Comparison of ENCODE assay signal across 8 cellular contexts in the genomic region with DNA sequence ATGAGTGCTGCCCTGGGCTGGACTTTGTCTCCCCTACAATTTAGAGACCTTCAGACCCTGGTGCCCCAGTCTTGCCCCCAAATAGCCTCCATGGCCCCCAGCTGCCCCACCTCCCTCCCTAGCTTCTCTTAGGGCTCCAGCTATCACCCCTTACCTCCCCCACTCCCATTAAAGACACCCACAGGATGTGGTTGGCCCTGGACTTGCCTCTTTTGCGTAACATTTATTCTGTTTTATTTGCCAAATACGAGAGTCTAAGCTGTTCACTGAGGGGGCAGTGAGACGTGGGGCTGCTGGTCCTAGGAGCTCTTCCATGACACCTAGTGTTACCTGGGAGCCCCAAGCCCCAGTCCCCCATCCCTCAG. TPM values are rescaled to one million over a fixed set of nuclear protein-coding genes. Genes with fewer than 3 reads are reported as not detected.
A peak's percentile ranks its signal among the peaks of the same experiment; 100 is the strongest.
DNase-seq lines count a peak whose midpoint lies in the region; ATAC-seq, FAIRE-seq and TF ChIP-seq lines count a peak whose summit lies in the region.

No MANE protein-coding gene starts in this region.

- H3K4me1 Mint-ChIP-seq in endodermal cell: peaks cover 20% of the 10 kb centered on the region

- no peak for ATAC-seq in K562

- no peak for TF ChIP-seq EP300 in K562 (IDR thresholded peaks at IDR 0.05; ENCODE audit: low read length)

- H3K4me1 ChIP-seq in K562 (replicated peaks in 1 of 2; ENCODE audit: control insufficient read depth in 2 of 2, insufficient read depth in 2 of 2, low read length in 2 of 2) (peaks cover 52 to 78% of the 10 kb centered on the region in 2 experiments), muscle layer of duodenum (ENCODE audit: control insufficient read depth in 1 of 2, insufficient read depth in 2 of 2, low read length in 2 of 2) (peaks cover 28 to 57% of the 10 kb centered on the region in 2 donors), endodermal cell (ENCODE audit: control insufficient read depth, insufficient read depth, low read length) (peaks cover 16% of the 10 kb centered on the region)

- intact Hi-C loops in K562 (cut with micrococcal nuclease): loop anchor here (10.0 kb wide), 1 partner anchor 76 kb away; a partner anchor contains a TSS

- peaks cover 22% of the 10 kb centered on the region for H3K36me3 Mint-ChIP-seq in endodermal cell (ENCODE audit: low read depth)

- POLR2A ChIA-PET in K562 (lab: Yijun Ruan, JAX): interaction anchor here (0.7 to 7.6 kb wide), 19 partner anchors 6 to 286 kb away, joined by 3 to 118 read pairs (median 4); a partner anchor contains a TSS

- no peak overlapping the region for H2AFZ ChIP-seq in K562 (ENCODE audit: low read depth, low read length)

- peaks cover 84% of the 10 kb centered on the region for H3K36me3 ChIP-seq in K562 (ENCODE audit: control insufficient read depth, insufficient read depth, low read length)
- H3K36me3 ChIP-seq in muscle layer of duodenum (ENCODE audit: control insufficient read depth in 1 of 2, insufficient read depth in 2 of 2, low read length in 2 of 2): peaks cover 40 to 44% of the 10 kb centered on the region in 2 donors
- H3K36me3 ChIP-seq in endodermal cell (ENCODE audit: control insufficient read depth, insufficient read depth, low read length): peaks cover 25% of the 10 kb centered on the region

- WGBS in K562 (ENCODE audit: insufficient coverage, low coverage, missing lambda C conversion rate): 13% methylated on average over 3 of the region's 3 CpGs
- 93 to 96% methylated on average over 3 of the region's 3 CpGs for WGBS in endodermal cell (ENCODE audit: insufficient coverage in 1 of 2, insufficient read length in 1 of 2), 2 experiments

- BruUV-seq in K562 (replicated peaks; lab: Mats Ljungman, UMichigan): no TSS peak

- 0 out of 6 replicates have a peak, but pooled peaks of 1 of the 3 experiments have one; percentile 7 for TF ChIP-seq CTCF in K562 (IDR thresholded peaks at IDR 0.05 in 2 of 3, conservative IDR thresholded peaks at IDR 0.05 in 1 of 3; ENCODE audit: insufficient read depth in 2 of 3, low read depth in 1 of 3, low read length in 3 of 3)
- TF ChIP-seq CTCF in endodermal cell (conservative IDR thresholded peaks at IDR 0.05): no peak

- H3K27ac ChIP-seq in K562 (ENCODE audit: extremely low read depth, low read depth, low read length) (peak overlapping the region; percentile 94), muscle layer of duodenum (ENCODE audit: low read length) (peak overlapping the region; percentile 99), endodermal cell (ENCODE audit: low read depth, low read length) (no peak overlapping the region)

- H3K27me3 ChIP-seq in K562 (ENCODE audit: control insufficient read depth in 2 of 2, insufficient read depth in 2 of 2, low read length in 2 of 2) (no peaks in the 10 kb centered on the region), muscle layer of duodenum (ENCODE audit: low read depth, low read length) (no peaks in the 10 kb centered on the region), endodermal cell (ENCODE audit: control insufficient read depth, insufficient read depth, low read length, poor library complexity, severe bottlenecking) (peaks cover 2% of the 10 kb centered on the region)

- peaks cover 59% of the 10 kb centered on the region for H3K79me2 ChIP-seq in K562 (ENCODE audit: control insufficient read depth, insufficient read depth, low read length)

- no peak for FAIRE-seq in K562 (lab: Jason Lieb, UNC)

- peaks cover 7% of the 10 kb centered on the region for H3K9me1 ChIP-seq in K562 (ENCODE audit: control insufficient read depth, insufficient read depth, low read length)

- TF ChIP-seq POLR2A in K562 (conservative IDR thresholded peaks at IDR 0.05): no peak

- no peak overlapping the region for H3K4me3 Mint-ChIP-seq in endodermal cell

- peaks cover 2% of the 10 kb centered on the region for H3K27me3 Mint-ChIP-seq in endodermal cell (ENCODE audit: insufficient read depth)

- in situ Hi-C loops in K562 (cut with MboI): no loop called here

- CTCF ChIA-PET in K562 (lab: Yijun Ruan, JAX; ENCODE audit: low intra/inter-chr PET ratio): no interaction called here

- H3K4me3 ChIP-seq in K562: peak overlapping the region; percentile 35
- H3K4me3 ChIP-seq in muscle layer of duodenum (ENCODE audit: low read depth in 1 of 2, low read length in 2 of 2): peak overlapping the region; percentile 74 to 98
- H3K4me3 ChIP-seq in endodermal cell (ENCODE audit: low read length): no peak overlapping the region

- H4K20me1 ChIP-seq in K562 (replicated peaks; ENCODE audit: control insufficient read depth, insufficient read depth, low read length): peaks cover 43% of the 10 kb centered on the region

- no peaks in the 10 kb centered on the region for H3K9me3 ChIP-seq in K562 (replicated peaks; ENCODE audit: control insufficient read depth, insufficient read depth, low read depth, low read length)
- H3K9me3 ChIP-seq in muscle layer of duodenum (ENCODE audit: control insufficient read depth in 1 of 2, low read length in 2 of 2): no peaks in the 10 kb centered on the region
- no peaks in the 10 kb centered on the region for H3K9me3 ChIP-seq in endodermal cell (ENCODE audit: control insufficient read depth, low read length)

- H3K9me3 Mint-ChIP-seq in endodermal cell: no peaks in the 10 kb centered on the region

- DNase-seq in Daoy (ENCODE audit: low read depth) (peak; percentile 72), NOMO-1 treated with dmso at 0.1 percent for 144 hours (lab: John Stamatoyannopoulos, UW; ENCODE audit: unreplicated experiment) (peak; percentile 48), K562 (ENCODE audit: extremely low read depth in 1 of 4, low spot score in 3 of 4) (no peak), endodermal cell (no peak), NCI-H2081 treated with DMSO at 0.1 percent for 48 hours (lab: John Stamatoyannopoulos, UW) (no peak), hepatic stellate cell (ENCODE audit: low spot score) (no peak), HuH-7 (ENCODE audit: low spot score) (no peak)

- peak overlapping the region; percentile 86 to 98 for H3K9ac ChIP-seq in K562 (ENCODE audit: insufficient read depth in 1 of 2, low read depth in 2 of 2, low read length in 2 of 2)
- H3K9ac ChIP-seq in endodermal cell (ENCODE audit: extremely low read depth, low read length, poor library complexity, severe bottlenecking): no peak overlapping the region

- peak overlapping the region; percentile 96 for H3K4me2 ChIP-seq in K562 (ENCODE audit: insufficient read depth, low read length)

- no peak overlapping the region for H3K27ac Mint-ChIP-seq in endodermal cell

- TF ChIP-seq RAD21 in K562 (CRISPR knock-in tag; conservative IDR thresholded peaks at IDR 0.05 in 1 of 2, IDR thresholded peaks at IDR 0.05 in 1 of 2): no peak

TF ChIP-seq in K562, 482 proteins besides CTCF, POLR2A, EP300 and RAD21:
- TF ChIP-seq SRSF7 (optimal IDR thresholded peaks at IDR 0.05; ENCODE audit: low read depth, low read length): no peak
- 0 out of 2 replicates have a peak, but pooled peaks have one; percentile 20 for TF ChIP-seq GABPA (tag; conservative IDR thresholded peaks at IDR 0.05; ENCODE audit: low read depth)
- TF ChIP-seq ZNF699 (CRISPR knock-in tag; IDR thresholded peaks at IDR 0.05; ENCODE audit: insufficient replicate concordance): no peak
- 0 out of 2 replicates have a peak, but pooled peaks have one; percentile 61 for TF ChIP-seq BACH1 (tag; IDR thresholded peaks at IDR 0.05)
TF ChIP-seq in K562: peak in this region for 2.

RNA-seq across cellular contexts. Expression of a gene that starts 4.5 kb away (rescaled TPM):
- total RNA-seq in Daoy (2014; rRNA removed; shearing (Covaris generic)): 15.2 and 18.1 TPM in 2 replicates
- total RNA-seq in K562 (2011; cell fraction: chromatin; rRNA removed; ENCODE audit: low replicate concordance): 19.0 and 54.2 TPM in 2 replicates
- total RNA-seq in K562 (2011; cell fraction: nucleolus; rRNA removed): 40.7 and 45.7 TPM in 2 replicates
- 23.7 and 24.1 TPM in 2 replicates for total RNA-seq in K562 (2011; cell fraction: nucleoplasm; rRNA removed)
- total RNA-seq in K562 (2014; rRNA removed): 9.3 and 9.4 TPM in 2 replicates
- 1.2 and 1.7 TPM in 2 replicates for total RNA-seq in K562 (2014; rRNA removed; fragmentation: Illumina TruSeq; extraction: Trizol)
- 6.7 and 7.1 TPM in 2 replicates for total RNA-seq in K562 (2015; rRNA removed; fragmentation: Illumina TruSeq; extraction: Trizol)
- total RNA-seq in K562 (2021): 9.4 and 11.4 TPM in 2 replicates
- polyA plus RNA-seq in K562 (2011; rRNA removed): 7.0 and 8.6 TPM in 2 replicates
- 8.3 and 15.3 TPM in 2 replicates for polyA plus RNA-seq in K562 (2011; cell fraction: cytosol; rRNA removed)
- polyA plus RNA-seq in K562 (2011; cell fraction: nucleus; rRNA removed): 27.9 and 51.1 TPM in 2 replicates
- 6.1 and 10.9 TPM in 2 replicates for polyA plus RNA-seq in K562 (2012)
- 4.9 and 6.5 TPM in 2 replicates for polyA plus RNA-seq in K562 (2014; fragmentation: Illumina TruSeq; extraction: Trizol)
- under 1 TPM; 0.14 to 0.22 TPM for polyA plus RNA-seq in K562 (2014; fragmentation: Nextera tagmentation; extraction: Ambion mirVana)
- polyA plus RNA-seq in K562 (2014; rRNA removed): 9.1 and 11.1 TPM in 2 replicates
- polyA minus RNA-seq in K562 (2011; rRNA and poly(A)+ RNA removed): 4.5 and 9.7 TPM in 2 replicates
- 9.2 and 11.9 TPM in 2 replicates for polyA minus RNA-seq in K562 (2011; cell fraction: cytosol; rRNA and poly(A)+ RNA removed)
- 23.2 and 24.4 TPM in 2 replicates for polyA minus RNA-seq in K562 (2011; cell fraction: nucleus; rRNA and poly(A)+ RNA removed)
- total RNA-seq in endodermal cell: 1 to 10 TPM; 5.5 to 5.8 TPM
- 3.2 TPM for polyA plus RNA-seq in endodermal cell (2013, experiment 1 of 2)
- polyA plus RNA-seq in endodermal cell (2013, experiment 2 of 2): 2.4 TPM

RNA-seq across cellular contexts. Expression of a gene that starts 35.7 kb away (rescaled TPM):
- total RNA-seq in Daoy (2014; rRNA removed; shearing (Covaris generic)): 83.8 and 98.8 TPM in 2 replicates
- 74.7 and 79.0 TPM in 2 replicates for total RNA-seq in K562 (2011; cell fraction: chromatin; rRNA removed; ENCODE audit: low replicate concordance)
- 41.5 and 45.5 TPM in 2 replicates for total RNA-seq in K562 (2011; cell fraction: nucleolus; rRNA removed)
- total RNA-seq in K562 (2011; cell fraction: nucleoplasm; rRNA removed): 60.9 and 81.0 TPM in 2 replicates
- 111 and 137 TPM in 2 replicates for total RNA-seq in K562 (2014; rRNA removed)
- total RNA-seq in K562 (2014; rRNA removed; fragmentation: Illumina TruSeq; extraction: Trizol): 95.0 and 113 TPM in 2 replicates
- 89.2 and 92.3 TPM in 2 replicates for total RNA-seq in K562 (2015; rRNA removed; fragmentation: Illumina TruSeq; extraction: Trizol)
- total RNA-seq in K562 (2021): 86.4 and 93.8 TPM in 2 replicates
- polyA plus RNA-seq in K562 (2011; rRNA removed): 70.0 and 77.3 TPM in 2 replicates
- polyA plus RNA-seq in K562 (2011; cell fraction: cytosol; rRNA removed): 37.7 and 68.5 TPM in 2 replicates
- polyA plus RNA-seq in K562 (2011; cell fraction: nucleus; rRNA removed): 50.0 and 63.0 TPM in 2 replicates
- polyA plus RNA-seq in K562 (2012): 67.6 and 77.9 TPM in 2 replicates
- 118 and 151 TPM in 2 replicates for polyA plus RNA-seq in K562 (2014; fragmentation: Illumina TruSeq; extraction: Trizol)
- 10 to 100 TPM; 55.0 to 66.3 TPM for polyA plus RNA-seq in K562 (2014; fragmentation: Nextera tagmentation; extraction: Ambion mirVana)
- polyA plus RNA-seq in K562 (2014; rRNA removed): 109 and 110 TPM in 2 replicates
- 36.0 and 44.0 TPM in 2 replicates for polyA minus RNA-seq in K562 (2011; rRNA and poly(A)+ RNA removed)
- 20.2 and 28.3 TPM in 2 replicates for polyA minus RNA-seq in K562 (2011; cell fraction: cytosol; rRNA and poly(A)+ RNA removed)
- polyA minus RNA-seq in K562 (2011; cell fraction: nucleus; rRNA and poly(A)+ RNA removed): 30.8 and 52.4 TPM in 2 replicates
- 10 to 100 TPM; 50.4 to 51.7 TPM for total RNA-seq in endodermal cell
- 79.9 TPM for polyA plus RNA-seq in endodermal cell (2013, experiment 1 of 2)
- polyA plus RNA-seq in endodermal cell (2013, experiment 2 of 2): 75.2 TPM

Comparison
In these comparisons a context has a peak if more than half of its experiments do, and no peak if none do; other contexts are left out.
1. DNase-seq: peak in Daoy (single experiment) and NOMO-1 treated with dmso at 0.1 percent for 144 hours (single experiment); none in K562 (0 of 4), endodermal cell (single experiment), NCI-H2081 treated with DMSO at 0.1 percent for 48 hours (single experiment), hepatic stellate cell (single experiment) and HuH-7 (single experiment).